10 cellular contexts compared by ENCODE assay signal in genomic region chr7:93245525-93246432, GRCh38. TPM values are rescaled to one million over a fixed set of nuclear protein-coding genes. Genes with fewer than 3 reads are reported as not detected.
DNase-seq lines count a peak whose midpoint lies in the region; FAIRE-seq and TF ChIP-seq lines count a peak whose summit lies in the region.
"Had no signal": no experiment of that assay in that cellular context is flagged by ENCODE, and none has a peak within 500 bp of the region (broad histone marks: within the 10 kb centered on the region; RNA-seq: fewer than 3 reads in every experiment).

No MANE protein-coding gene starts in this region.

- TF ChIP-seq EP300 in tibial nerve (IDR thresholded peaks at IDR 0.05) = no peak

- H3K27ac ChIP-seq in adrenal gland = no peak overlapping the region
- no peak overlapping the region for H3K27ac ChIP-seq in kidney (ENCODE audit: low read depth in 2 of 2, low read length in 2 of 2)
- no peak overlapping the region for H3K27ac ChIP-seq in tibial nerve
- H3K27ac ChIP-seq: BLaER1 had no signal

- TF ChIP-seq CTCF in adrenal gland (IDR thresholded peaks at IDR 0.05) (peak; percentile 51 to 77 (median 69)), kidney (IDR thresholded peaks at IDR 0.05; ENCODE audit: borderline replicate concordance, extremely low read depth, insufficient read depth) (peak; percentile 35), tibial nerve (IDR thresholded peaks at IDR 0.05) (peak; percentile 36 to 66 (median 53))

- no peaks in the 10 kb centered on the region for H3K27me3 ChIP-seq in adrenal gland
- H3K27me3 ChIP-seq in tibial nerve = no peaks in the 10 kb centered on the region
- H3K27me3 ChIP-seq: BLaER1 had no signal

- H3K9me3 ChIP-seq in adrenal gland (replicated peaks in 1 of 3) (no peaks in the 10 kb centered on the region), kidney (ENCODE audit: control insufficient read depth in 1 of 2, low read length in 2 of 2) (no peaks in the 10 kb centered on the region), tibial nerve (no peaks in the 10 kb centered on the region)
- H3K9me3 ChIP-seq: BLaER1 had no signal

- peak; percentile 58 for FAIRE-seq in kidney (lab: Jason Lieb, UNC)

- intact Hi-C loops in adrenal gland (cut with DNase I) = loop anchor here in 1 of 2 donors (10.0 kb wide), 1 partner anchor 129 kb away; no protein-coding TSS in a partner anchor
- intact Hi-C loops in kidney (cut with DNase I) = no loop called here

- no peaks in the 10 kb centered on the region for H3K36me3 ChIP-seq in adrenal gland (replicated peaks in 1 of 2)
- H3K36me3 ChIP-seq in kidney (ENCODE audit: control insufficient read depth in 1 of 2, insufficient read depth in 2 of 2, low read length in 2 of 2) = no peaks in the 10 kb centered on the region
- peaks cover 0 to 7% (median 0%) of the 10 kb centered on the region in 3 donors for H3K36me3 ChIP-seq in tibial nerve

- no peak overlapping the region for H3K9ac ChIP-seq in kidney (ENCODE audit: low read length in 2 of 2)
- H3K9ac ChIP-seq: BLaER1 had no signal

- DNase-seq in DMS 273 (lab: John Stamatoyannopoulos, UW; ENCODE audit: unreplicated experiment) = peak; percentile 68
- DNase-seq in DMS 273 treated with DMSO at 0.1 percent for 48 hours (lab: John Stamatoyannopoulos, UW) = no peak
- DNase-seq in NAMALWA (ENCODE audit: low spot score) = peak; percentile 71
- no peak for DNase-seq in adrenal gland
- no peak for DNase-seq in kidney
- DNase-seq in tibial nerve (ENCODE audit: low spot score in 2 of 2) = no peak
- no peak for DNase-seq in GM19240 (ENCODE audit: insufficient read length, low spot score)
- no peak for DNase-seq in NCI-H2029 (lab: John Stamatoyannopoulos, UW)

- H3K4me3 ChIP-seq in adrenal gland (peak overlapping the region in 1 of 4 donors; percentile 33), kidney (ENCODE audit: low read length in 2 of 2) (no peak overlapping the region), tibial nerve (no peak overlapping the region)
- H3K4me3 ChIP-seq: BLaER1 had no signal

- 33 to 37% (median 36%) methylated on average over 9 of the region's 9 CpGs for WGBS in adrenal gland, 4 donors
- WGBS in tibial nerve, 2 donors = 40 to 47% methylated on average over 9 of the region's 9 CpGs

- TF ChIP-seq POLR2A in adrenal gland (IDR thresholded peaks at IDR 0.05) (no peak), tibial nerve (IDR thresholded peaks at IDR 0.05) (no peak)

- H3K4me1 ChIP-seq in adrenal gland (replicated peaks in 1 of 2) = peaks cover 0 to 14% of the 10 kb centered on the region in 2 donors
- H3K4me1 ChIP-seq in kidney (ENCODE audit: control insufficient read depth in 1 of 2, insufficient read depth in 1 of 2, low read depth in 1 of 2, low read length in 2 of 2) = no peaks in the 10 kb centered on the region
- H3K4me1 ChIP-seq in tibial nerve = peaks cover 0 to 10% (median 0%) of the 10 kb centered on the region in 4 donors
- H3K4me1 ChIP-seq: BLaER1 had no signal

RNA-seq across cellular contexts. Expression of gene VPS50, which starts 13.6 kb away (rescaled TPM):
- 10 to 100 TPM; 11.7 to 60.6 (median 24.0) TPM for total RNA-seq in adrenal gland
- 10 to 100 TPM in 1 of 3 donors, 1 to 10 TPM in 2; 6.9 to 28.5 (median 8.0) TPM for polyA plus RNA-seq in adrenal gland
- total RNA-seq in kidney = 33.8 TPM
- polyA plus RNA-seq in kidney (ENCODE audit: insufficient read depth, low read depth, low replicate concordance) = 12.9 TPM
- 10 to 100 TPM; 24.6 to 56.8 (median 29.0) TPM for total RNA-seq in tibial nerve

RNA-seq across cellular contexts. Expression of gene HEPACAM2, which starts 19.5 kb away (rescaled TPM):
- under 1 TPM in 3 of 8 donors, not detected in 5; 0.22 to 0.29 (median 0.23) TPM for total RNA-seq in adrenal gland
- under 1 TPM in 2 of 3 donors, not detected in 1; 0.03 to 0.16 TPM for polyA plus RNA-seq in adrenal gland
- 2.5 TPM for total RNA-seq in kidney
- 15.1 TPM for polyA plus RNA-seq in kidney (ENCODE audit: insufficient read depth, low read depth, low replicate concordance)
- total RNA-seq in tibial nerve = not detected
- total RNA-seq: activated CD8-positive, alpha-beta memory T cell treated with anti-CD3 and anti-CD28 coated beads for 36 hours had no signal

Comparison
In these comparisons a context has a peak if more than half of its experiments do, and no peak if none do; other contexts are left out.
1. DNase-seq: peak in DMS 273 (single experiment) and NAMALWA (single experiment); none in DMS 273 treated with DMSO at 0.1 percent for 48 hours (single experiment), adrenal gland (0 of 7), kidney (single experiment), tibial nerve (0 of 2), GM19240 (single experiment) and NCI-H2029 (single experiment).
2. Peak in every context shown above with its lines, with median percentiles within 50 percentile points of each other: CTCF ChIP-seq.